Comparison of ENCODE assay signal across 20 cellular contexts in the genomic region with DNA sequence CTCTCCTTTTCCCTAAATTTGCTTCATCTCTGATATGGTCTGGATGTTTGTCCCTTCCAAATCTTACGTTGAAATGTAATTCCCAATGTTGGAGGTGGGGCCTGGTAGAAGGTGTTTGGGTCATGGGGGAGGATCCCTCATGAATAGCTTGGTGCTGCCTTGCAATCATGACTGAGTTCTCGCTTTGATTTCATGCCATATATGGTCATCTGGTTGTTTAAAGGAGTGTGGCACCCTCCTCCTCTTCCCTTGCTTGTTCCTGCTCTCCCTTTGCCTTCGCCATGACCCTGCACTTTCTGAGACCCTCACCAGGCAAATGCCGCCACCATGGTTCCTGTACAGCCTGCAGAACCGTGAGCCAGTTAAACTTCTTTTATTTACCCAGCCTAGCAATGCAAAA. TPM values are rescaled to one million over a fixed set of nuclear protein-coding genes. Genes with fewer than 3 reads are reported as not detected.
"Had no signal": no experiment of that assay in that cellular context is flagged by ENCODE, and none has a peak within 500 bp of the region (broad histone marks: within the 10 kb centered on the region; RNA-seq: fewer than 3 reads in every experiment).

No MANE protein-coding gene starts in this region.

- H3K36me3 Mint-ChIP-seq: immature natural killer cell; natural killer cell treated with Interleukin-12 subunit alpha and Interleukin-12 subunit beta and Interleukin-15 and Interleukin-18, amount 100 ng/mL, for 72 hours had no signal

- H3K4me2 ChIP-seq: hepatocyte had no signal

- H3K27me3 Mint-ChIP-seq: activated B cell treated with CpG ODN at 0.5 μM for 24 hours; central memory CD8-positive, alpha-beta T cell; dendritic cell treated with granulocyte-macrophage colony-stimulating factor and Interleukin-4, amounts not matched to agents 40 ng/mL and 50 ng/mL, for 4 days had no signal

- H3K4me3 ChIP-seq: adrenal gland, body of pancreas, hepatocyte, lung, ovary, skin epidermis, uterus had no signal

- H3K9me3 Mint-ChIP-seq: activated B cell treated with CpG ODN at 0.5 μM for 24 hours; activated CD4-positive, alpha-beta T cell treated with anti-CD3 and anti-CD28 coated beads, Interleukin-2, amount 10 ng/mL, durations not matched to agents 7 days and 5 days; central memory CD8-positive, alpha-beta T cell; dendritic cell treated with granulocyte-macrophage colony-stimulating factor and Interleukin-4, amounts not matched to agents 40 ng/mL and 50 ng/mL, for 4 days; effector memory CD8-positive, alpha-beta T cell; immature natural killer cell; natural killer cell treated with Interleukin-12 subunit alpha and Interleukin-12 subunit beta and Interleukin-15 and Interleukin-18, amount 100 ng/mL, for 72 hours had no signal

- H3K79me2 ChIP-seq: hepatocyte had no signal

- H3K27me3 ChIP-seq: adrenal gland, body of pancreas, hepatocyte, ovary, uterus had no signal

- H3K9me3 ChIP-seq: adrenal gland, body of pancreas, ovary, uterus had no signal

- H3K4me3 Mint-ChIP-seq: activated B cell treated with CpG ODN at 0.5 μM for 24 hours; activated CD4-positive, alpha-beta T cell treated with anti-CD3 and anti-CD28 coated beads, Interleukin-2, amount 10 ng/mL, durations not matched to agents 7 days and 5 days; central memory CD8-positive, alpha-beta T cell; dendritic cell treated with granulocyte-macrophage colony-stimulating factor and Interleukin-4, amounts not matched to agents 40 ng/mL and 50 ng/mL, for 4 days; effector memory CD8-positive, alpha-beta T cell; immature natural killer cell; natural killer cell treated with Interleukin-12 subunit alpha and Interleukin-12 subunit beta and Interleukin-15 and Interleukin-18, amount 100 ng/mL, for 72 hours had no signal

- H3K27ac ChIP-seq: adrenal gland, body of pancreas, hepatocyte, ovary, skin epidermis, uterus had no signal

- H3K27ac Mint-ChIP-seq: activated B cell treated with CpG ODN at 0.5 μM for 24 hours; activated CD4-positive, alpha-beta T cell treated with anti-CD3 and anti-CD28 coated beads, Interleukin-2, amount 10 ng/mL, durations not matched to agents 7 days and 5 days; dendritic cell treated with granulocyte-macrophage colony-stimulating factor and Interleukin-4, amounts not matched to agents 40 ng/mL and 50 ng/mL, for 4 days; effector memory CD8-positive, alpha-beta T cell; immature natural killer cell; natural killer cell treated with Interleukin-12 subunit alpha and Interleukin-12 subunit beta and Interleukin-15 and Interleukin-18, amount 100 ng/mL, for 72 hours had no signal

- H3K4me1 ChIP-seq: adrenal gland, uterus had no signal

- DNase-seq: activated B cell treated with CpG ODN at 0.5 μM for 24 hours; activated CD4-positive, alpha-beta T cell treated with anti-CD3 and anti-CD28 coated beads, Interleukin-2, amount 10 ng/mL, durations not matched to agents 7 days and 5 days; activated CD8-positive, alpha-beta memory T cell treated with anti-CD3 and anti-CD28 coated beads for 24 hours; activated naive CD4-positive, alpha-beta T cell treated with anti-CD3 and anti-CD28 coated beads, Interleukin-2, amount 50 U/mL, for 16 hours; body of pancreas; effector memory CD8-positive, alpha-beta T cell; immature natural killer cell; left colon; ovary; retina; uterus had no signal

- H2AFZ ChIP-seq: hepatocyte had no signal

- H3K36me3 ChIP-seq: adrenal gland, ovary, uterus had no signal

RNA-seq across cellular contexts. Expression of a gene that starts 14.5 kb away (rescaled TPM):
- total RNA-seq: activated B cell treated with CpG ODN at 0.5 μM for 24 hours; activated CD4-positive, alpha-beta T cell treated with anti-CD3 and anti-CD28 coated beads, Interleukin-2, amount 10 ng/mL, durations not matched to agents 7 days and 5 days; adrenal gland; body of pancreas; epithelial cell of proximal tubule; left colon; lung; mononuclear cell; natural killer cell treated with Interleukin-12 subunit alpha and Interleukin-12 subunit beta and Interleukin-15 and Interleukin-18, amount 100 ng/mL, for 72 hours; ovary; uterus had no signal
